10 cellular contexts compared by ENCODE assay signal in the genomic region with DNA sequence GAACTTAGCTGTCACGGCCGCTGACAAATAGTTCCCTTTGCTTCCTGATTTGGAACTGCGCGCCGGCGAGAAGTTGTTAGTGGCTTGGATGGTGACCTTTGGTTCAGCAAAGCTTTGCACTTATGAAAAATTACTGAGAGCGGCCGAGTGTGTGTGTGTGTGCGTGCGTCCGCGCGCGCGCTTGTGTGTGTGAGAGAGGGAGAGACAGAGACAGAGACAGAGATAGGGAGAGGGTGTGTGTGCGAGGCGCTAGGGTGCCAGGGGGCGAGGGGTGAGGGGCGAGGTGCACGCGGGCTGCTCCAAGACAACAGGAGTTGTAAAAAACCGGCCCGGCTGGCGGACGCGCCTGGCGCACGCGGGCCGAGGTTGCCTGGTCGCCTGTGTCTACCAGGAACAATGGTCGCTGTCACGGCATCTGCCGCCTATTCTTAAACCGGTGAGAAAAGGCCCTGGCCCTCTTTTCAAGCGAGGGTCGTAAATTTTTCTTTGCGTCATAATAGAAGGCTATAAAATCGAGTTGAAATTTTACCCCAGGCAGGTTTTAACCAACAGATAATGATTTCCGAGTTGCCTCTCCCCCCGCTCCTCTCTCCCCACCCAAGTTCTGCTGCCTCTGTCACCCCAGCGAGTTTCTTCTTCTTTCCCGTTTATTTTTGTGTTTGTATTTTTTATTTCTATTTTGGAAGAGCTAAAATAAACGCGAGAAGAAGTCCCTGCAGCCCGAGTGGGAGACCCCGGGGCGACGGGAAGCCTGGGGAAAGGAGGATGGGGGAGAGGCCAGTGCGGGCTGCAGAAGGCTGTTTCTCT. TPM values are rescaled to one million over a fixed set of nuclear protein-coding genes. Genes with fewer than 3 reads are reported as not detected.
A peak's percentile ranks its signal among the peaks of the same experiment; 100 is the strongest.
DNase-seq lines count a peak whose midpoint lies in the region; ATAC-seq and TF ChIP-seq lines count a peak whose summit lies in the region.
"Had no signal": no experiment of that assay in that cellular context is flagged by ENCODE, and none has a peak within 500 bp of the region (broad histone marks: within the 10 kb centered on the region; RNA-seq: fewer than 3 reads in every experiment).

No MANE protein-coding gene starts in this region.

- H3K27me3 ChIP-seq in cardiac muscle cell (peaks cover 100% of the 10 kb centered on the region), upper lobe of right lung (peaks cover 100% of the 10 kb centered on the region)

- H3K36me3 ChIP-seq in cardiac muscle cell (no peaks in the 10 kb centered on the region), upper lobe of right lung (no peaks in the 10 kb centered on the region)
- H3K36me3 ChIP-seq: esophagus squamous epithelium had no signal

- H3K4me1 ChIP-seq in cardiac muscle cell (ENCODE audit: low read depth) (peaks cover 10% of the 10 kb centered on the region), upper lobe of right lung (peaks cover 8% of the 10 kb centered on the region)

- ATAC-seq in Right ventricle myocardium inferior, result no peak
- no peak for ATAC-seq in upper lobe of right lung
- ATAC-seq in HG02885 (IDR thresholded peaks at IDR 0.05; ENCODE audit: poor library complexity, unreplicated experiment), result no peak
- ATAC-seq: sciatic nerve had no signal

- DNase-seq in cardiac muscle cell (ENCODE audit: low read depth in 1 of 2, low spot score in 1 of 2) (no peak), Right ventricle myocardium inferior (ENCODE audit: missing footprints) (no peak), RKO (ENCODE audit: low spot score) (peak; percentile 54), kidney glomerular epithelial cell (lab: John Stamatoyannopoulos, UW) (peak; percentile 41), upper lobe of right lung (peak; percentile 58), DMS 273 treated with DMSO at 0.1 percent for 48 hours (lab: John Stamatoyannopoulos, UW) (no peak), NAMALWA (ENCODE audit: low spot score) (no peak)
- DNase-seq: esophagus squamous epithelium had no signal

- TF ChIP-seq CTCF in cardiac muscle cell (IDR thresholded peaks at IDR 0.05; ENCODE audit: low read depth, low read length) (no peak), upper lobe of right lung (IDR thresholded peaks at IDR 0.05) (no peak)

- H3K27ac ChIP-seq in cardiac muscle cell (no peak overlapping the region), upper lobe of right lung (no peak overlapping the region)
- H3K27ac ChIP-seq: esophagus squamous epithelium had no signal

- H3K9me3 ChIP-seq in cardiac muscle cell (ENCODE audit: low read depth), result peaks cover 3% of the 10 kb centered on the region
- no peaks in the 10 kb centered on the region for H3K9me3 ChIP-seq in upper lobe of right lung
- H3K9me3 ChIP-seq: esophagus squamous epithelium had no signal

- intact Hi-C loops in Right ventricle myocardium inferior (cut with DNase I) (no loop called here), upper lobe of right lung (cut with DNase I) (no loop called here)

- peak overlapping the region; percentile 12 for H3K4me3 ChIP-seq in cardiac muscle cell
- no peak overlapping the region for H3K4me3 ChIP-seq in upper lobe of right lung

RNA-seq across cellular contexts. Expression of gene HOXD3, which starts 0.6 kb away (rescaled TPM):
- total RNA-seq in cardiac muscle cell (0.12 TPM in 1 of 2 replicates, not detected in the other), Right ventricle myocardium inferior (0.30 TPM), upper lobe of right lung (1.7 TPM)
- not detected in 2 replicates for polyA plus RNA-seq in cardiac muscle cell

RNA-seq across cellular contexts. Expression of gene HOXD4, which starts 6.4 kb away (rescaled TPM):
- total RNA-seq in cardiac muscle cell, result not detected in 2 replicates
- polyA plus RNA-seq in cardiac muscle cell, result not detected in 2 replicates
- total RNA-seq in Right ventricle myocardium inferior, result not detected
- total RNA-seq in upper lobe of right lung, result 0.84 TPM

RNA-seq across cellular contexts. Expression of gene HOXD8, which starts 28.2 kb away (rescaled TPM):
- not detected in 2 replicates for total RNA-seq in cardiac muscle cell
- polyA plus RNA-seq in cardiac muscle cell, result not detected in 2 replicates
- total RNA-seq in Right ventricle myocardium inferior, result 0.16 TPM
- total RNA-seq in upper lobe of right lung, result 2.6 TPM

RNA-seq across cellular contexts. Expression of gene HOXD1, which starts 30.8 kb away (rescaled TPM):
- not detected in 2 replicates for total RNA-seq in cardiac muscle cell
- polyA plus RNA-seq in cardiac muscle cell, result not detected in 2 replicates
- not detected for total RNA-seq in Right ventricle myocardium inferior
- total RNA-seq in upper lobe of right lung, result 4.1 TPM

RNA-seq across cellular contexts. Expression of gene HOXD9, which starts 35.2 kb away (rescaled TPM):
- total RNA-seq in cardiac muscle cell, result not detected in 2 replicates
- not detected in 2 replicates for polyA plus RNA-seq in cardiac muscle cell
- not detected for total RNA-seq in Right ventricle myocardium inferior
- total RNA-seq in upper lobe of right lung, result 1.6 TPM

Comparison
In these comparisons a context has a peak if more than half of its experiments do, and no peak if none do; other contexts are left out.
1. DNase-seq: peak in RKO (single experiment), kidney glomerular epithelial cell (single experiment) and upper lobe of right lung (single experiment); none in cardiac muscle cell (0 of 2), Right ventricle myocardium inferior (single experiment), DMS 273 treated with DMSO at 0.1 percent for 48 hours (single experiment) and NAMALWA (single experiment).